Comparison of ENCODE assay signal across 10 cellular contexts in genomic region chr14:102799684-102800562, GRCh38. TPM values are rescaled to one million over a fixed set of nuclear protein-coding genes. Genes with fewer than 3 reads are reported as not detected.
A peak's percentile ranks its signal among the peaks of the same experiment; 100 is the strongest.
DNase-seq lines count a peak whose midpoint lies in the region; ATAC-seq and TF ChIP-seq lines count a peak whose summit lies in the region.
"Had no signal": no experiment of that assay in that cellular context is flagged by ENCODE, and none has a peak within 500 bp of the region (broad histone marks: within the 10 kb centered on the region; RNA-seq: fewer than 3 reads in every experiment).

No MANE protein-coding gene starts in this region.

- H3K4me1 Mint-ChIP-seq in IgD-negative memory B cell = peaks cover 45 to 60% (median 56%) of the 10 kb centered on the region in 3 donors

- no CpG with 5 or more reads among the region's 8 CpGs for WGBS in neuronal stem cell (ENCODE audit: extremely low coverage in 2 of 2, insufficient read length in 2 of 2, insufficient replicate concordance in 1 of 2), 2 donors
- WGBS in transverse colon (ENCODE audit: low coverage in 1 of 2), 2 donors = 82% methylated on average over 8 of the region's 8 CpGs; no CpG with 5 or more reads in 1 of the 2 donors

- no peak overlapping the region for H3K27ac ChIP-seq in neuronal stem cell (replicated peaks; ENCODE audit: low read length)
- no peak overlapping the region for H3K27ac ChIP-seq in transverse colon
- H3K27ac ChIP-seq: ovary had no signal

- no peak overlapping the region for H2BK15ac ChIP-seq in neuronal stem cell (ENCODE audit: low read length)

- H2AK5ac ChIP-seq in neuronal stem cell (ENCODE audit: low read depth, low read length) = no peak overlapping the region

- H2AFZ ChIP-seq in neuronal stem cell (ENCODE audit: low read length) = no peak overlapping the region

- no peak for TF ChIP-seq POLR2A in transverse colon (IDR thresholded peaks at IDR 0.05)

- peak overlapping the region; percentile 17 to 65 (median 42) for H3K4me3 Mint-ChIP-seq in IgD-negative memory B cell

- no peak overlapping the region for H3K23ac ChIP-seq in neuronal stem cell (ENCODE audit: low read depth, low read length, poor library complexity)

- no peak overlapping the region for H2BK12ac ChIP-seq in neuronal stem cell (ENCODE audit: low read length)

- H2BK120ac ChIP-seq in neuronal stem cell (ENCODE audit: low read depth, low read length) = no peak overlapping the region

- DNase-seq in Caki2 (ENCODE audit: low read depth) (peak; percentile 33), cardiac fibroblast (ENCODE audit: low read depth in 2 of 2) (peak; percentile 59 to 84), neuronal stem cell (ENCODE audit: low spot score) (no peak), transverse colon (no peak)
- DNase-seq: activated CD8-positive, alpha-beta memory T cell treated with anti-CD3 and anti-CD28 coated beads, Interleukin-2, amount 50 U/mL, for 4 hours; NCI-H2171 treated with DMSO at 0.1 percent for 48 hours; ovary had no signal

- H3K79me1 ChIP-seq in neuronal stem cell (ENCODE audit: low read depth, low read length) = no peaks in the 10 kb centered on the region

- H3K9ac ChIP-seq in neuronal stem cell (ENCODE audit: low read depth, low read length, poor library complexity) = no peak overlapping the region

- H3K14ac ChIP-seq in neuronal stem cell (ENCODE audit: low read length) = no peak overlapping the region

- no peaks in the 10 kb centered on the region for H3K9me3 Mint-ChIP-seq in IgD-negative memory B cell

- H3K4ac ChIP-seq in neuronal stem cell (ENCODE audit: low read length) = no peak overlapping the region

- peak overlapping the region; percentile 28 for H3K18ac ChIP-seq in neuronal stem cell (ENCODE audit: low read length)

- no peak for TF ChIP-seq CTCF in cardiac fibroblast (IDR thresholded peaks at IDR 0.05; ENCODE audit: low read depth, low read length)
- no peak for TF ChIP-seq CTCF in transverse colon (IDR thresholded peaks at IDR 0.05)

- intact Hi-C loops in transverse colon (cut with DNase I; ENCODE audit: low total_unique reads) = no loop called here

- H3K4me1 ChIP-seq in neuronal stem cell (ENCODE audit: control insufficient read depth in 2 of 2, insufficient read depth in 1 of 2, low read depth in 1 of 2, low read length in 2 of 2) (peaks cover 3 to 7% of the 10 kb centered on the region in 2 donors), transverse colon (peaks cover 0 to 18% (median 2%) of the 10 kb centered on the region in 4 donors)

- no peak for ATAC-seq in HG03108 (IDR thresholded peaks at IDR 0.05; ENCODE audit: unreplicated experiment)
- ATAC-seq in GM18861 (IDR thresholded peaks at IDR 0.05; ENCODE audit: unreplicated experiment) = no peak

- H3K4me3 ChIP-seq in cardiac fibroblast (replicated peaks in 1 of 2; ENCODE audit: low read depth in 2 of 2, low read length in 2 of 2) = no peak overlapping the region
- H3K4me3 ChIP-seq in neuronal stem cell (ENCODE audit: low read length in 2 of 2) = no peak overlapping the region
- H3K4me3 ChIP-seq in transverse colon = no peak overlapping the region
- H3K4me3 ChIP-seq: ovary had no signal

- H3K36me3 ChIP-seq in neuronal stem cell (replicated peaks in 1 of 2; ENCODE audit: control insufficient read depth in 2 of 2, insufficient read depth in 2 of 2, low read length in 2 of 2) (no peaks in the 10 kb centered on the region), transverse colon (no peaks in the 10 kb centered on the region)
- H3K36me3 ChIP-seq: ovary had no signal

- no peak for TF ChIP-seq EP300 in transverse colon (IDR thresholded peaks at IDR 0.05; ENCODE audit: low read depth)

- H3K4me2 ChIP-seq in neuronal stem cell (ENCODE audit: insufficient read depth, low read length, poor library complexity, severe bottlenecking) = no peak overlapping the region

- no peaks in the 10 kb centered on the region for H3K27me3 Mint-ChIP-seq in IgD-negative memory B cell

- H2BK5ac ChIP-seq in neuronal stem cell (ENCODE audit: low read length) = no peak overlapping the region

- in situ Hi-C loops in Caki2 (cut with HindIII; ENCODE audit: low pct_unique_long_range_greater_than_20kb, low sequenced_read_pairs) = no loop called here
- in situ Hi-C loops in transverse colon (cut with MboI; ENCODE audit: low pct_ligation_motif_present in 1 of 4, low pct_unique_long_range_greater_than_20kb in 1 of 4, low sequenced_read_pairs in 3 of 4) = no loop called here

- H3K27me3 ChIP-seq in neuronal stem cell (ENCODE audit: control insufficient read depth in 3 of 3, insufficient read depth in 3 of 3, low read depth in 1 of 3, low read length in 3 of 3) (no peaks in the 10 kb centered on the region), transverse colon (no peaks in the 10 kb centered on the region)
- H3K27me3 ChIP-seq: ovary had no signal

- H3K9me3 ChIP-seq in neuronal stem cell (replicated peaks in 1 of 2; ENCODE audit: control insufficient read depth in 2 of 2, insufficient read depth in 1 of 2, low read depth in 1 of 2, low read length in 2 of 2) (no peaks in the 10 kb centered on the region), transverse colon (no peaks in the 10 kb centered on the region)
- H3K9me3 ChIP-seq: ovary had no signal

- peak overlapping the region; percentile 18 to 67 (median 63) for H3K27ac Mint-ChIP-seq in IgD-negative memory B cell

- no peak overlapping the region for H4K91ac ChIP-seq in neuronal stem cell (ENCODE audit: low read depth, low read length, poor library complexity)

- H3K36me3 Mint-ChIP-seq in IgD-negative memory B cell = peaks cover 2% of the 10 kb centered on the region

- H4K8ac ChIP-seq in neuronal stem cell (ENCODE audit: low read depth, low read length) = no peak overlapping the region

RNA-seq across cellular contexts. Expression of gene TRAF3, which starts 22.7 kb away (rescaled TPM):
- total RNA-seq in Caki2 (2014; rRNA removed; shearing (Covaris generic); ENCODE audit: low replicate concordance) = 4.4 and 13.2 TPM in 2 replicates
- 35.3 TPM for polyA plus RNA-seq in IgD-negative memory B cell
- polyA plus RNA-seq in neuronal stem cell (2013, experiment 1 of 2) = 16.4 TPM
- 16.2 TPM for polyA plus RNA-seq in neuronal stem cell (2013, experiment 2 of 2)
- 10 to 100 TPM; 18.7 to 28.9 (median 25.0) TPM for total RNA-seq in transverse colon

Comparison
In these comparisons a context has a peak if more than half of its experiments do, and no peak if none do; other contexts are left out.
1. DNase-seq: peak in Caki2 (single experiment) and cardiac fibroblast (2 of 2); none in neuronal stem cell (single experiment) and transverse colon (single experiment).